In genomic region chr16:46790599-46791270, GRCh38 we compare ENCODE assay signal across 9 cellular contexts. TPM values are rescaled to one million over a fixed set of nuclear protein-coding genes. Genes with fewer than 3 reads are reported as not detected.
DNase-seq lines count a peak whose midpoint lies in the region; ATAC-seq, FAIRE-seq and TF ChIP-seq lines count a peak whose summit lies in the region.
"Had no signal": no experiment of that assay in that cellular context is flagged by ENCODE, and none has a peak within 500 bp of the region (broad histone marks: within the 10 kb centered on the region; RNA-seq: fewer than 3 reads in every experiment).

No MANE protein-coding gene starts in this region.

- POLR2A ChIA-PET in A673 (lab: Charles Lee; ENCODE audit: low non-redundant PET): no interaction called here

- H3K27ac Mint-ChIP-seq in activated naive CD8-positive, alpha-beta T cell treated with anti-CD3 and anti-CD28 coated beads for 36 hours: peak overlapping the region; percentile 39

- peak overlapping the region; percentile 27 for H3K27ac ChIP-seq in A673 (ENCODE audit: low read depth, low read length, poor library complexity, severe bottlenecking)
- H3K27ac ChIP-seq in keratinocyte (ENCODE audit: control insufficient read depth, insufficient read depth, low read length): no peak overlapping the region

- peaks cover 10% of the 10 kb centered on the region for H3K9me3 ChIP-seq in A673 (ENCODE audit: low read depth, low read length, poor library complexity, severe bottlenecking)
- H3K9me3 ChIP-seq in keratinocyte (ENCODE audit: control insufficient read depth, low read depth, low read length): no peaks in the 10 kb centered on the region

- peaks cover 27% of the 10 kb centered on the region for H3K36me3 Mint-ChIP-seq in activated naive CD8-positive, alpha-beta T cell treated with anti-CD3 and anti-CD28 coated beads for 36 hours

- peaks cover 16% of the 10 kb centered on the region for H3K4me1 Mint-ChIP-seq in activated naive CD8-positive, alpha-beta T cell treated with anti-CD3 and anti-CD28 coated beads for 36 hours

- peak overlapping the region; percentile 76 for H3K4me3 Mint-ChIP-seq in activated naive CD8-positive, alpha-beta T cell treated with anti-CD3 and anti-CD28 coated beads for 36 hours

- no peaks in the 10 kb centered on the region for H3K79me2 ChIP-seq in keratinocyte (ENCODE audit: control insufficient read depth, insufficient read depth, low read length)

- H3K9ac ChIP-seq in keratinocyte (ENCODE audit: control insufficient read depth, extremely low read depth, insufficient read depth, low read length): peak overlapping the region; percentile 72

- FAIRE-seq in keratinocyte (lab: Jason Lieb, UNC) (peak; percentile 80), urothelium cell line (lab: Jason Lieb, UNC) (no peak)

- peak overlapping the region; percentile 58 for H3K4me3 ChIP-seq in A673 (ENCODE audit: low read depth, low read length, poor library complexity, severe bottlenecking)
- peak overlapping the region; percentile 74 for H3K4me3 ChIP-seq in GM12865 (ENCODE audit: low read depth, low read length)
- peak overlapping the region in 2 of 3 experiments; percentile 63 to 76 for H3K4me3 ChIP-seq in keratinocyte (ENCODE audit: control insufficient read depth in 2 of 3, extremely low read depth in 1 of 3, insufficient read depth in 2 of 3, low read depth in 1 of 3, low read length in 3 of 3)

- ATAC-seq in HG03439 (IDR thresholded peaks at IDR 0.05; ENCODE audit: unreplicated experiment) (no peak), GM19351 (IDR thresholded peaks at IDR 0.05; ENCODE audit: unreplicated experiment) (no peak), GM19455 (IDR thresholded peaks at IDR 0.05; ENCODE audit: unreplicated experiment) (no peak)

- CTCF ChIA-PET in A673 (lab: Charles Lee): no interaction called here

- BruUV-seq in A673 (replicated peaks; lab: Mats Ljungman, UMichigan): no TSS peak

- H3K9me1 ChIP-seq in keratinocyte (ENCODE audit: control insufficient read depth, extremely low read depth, insufficient read depth, low read length): no peaks in the 10 kb centered on the region

- H3K4me1 ChIP-seq in A673 (ENCODE audit: insufficient read depth, low read length, poor library complexity, severe bottlenecking) (no peaks in the 10 kb centered on the region), keratinocyte (ENCODE audit: control insufficient read depth, extremely low read depth, insufficient read depth, low read length) (peaks cover 5% of the 10 kb centered on the region)

- dilution Hi-C loops in keratinocyte (cut with MboI; ENCODE audit: extremely low pct_ligation_motif_present, low sequenced_read_pairs): loop anchor here (5.0 kb wide), 1 partner anchor 53 kb away; no protein-coding TSS in a partner anchor

- no peaks in the 10 kb centered on the region for H3K27me3 Mint-ChIP-seq in activated naive CD8-positive, alpha-beta T cell treated with anti-CD3 and anti-CD28 coated beads for 36 hours

- H2AFZ ChIP-seq in keratinocyte (ENCODE audit: control insufficient read depth, low read length): peak overlapping the region; percentile 94

- H3K36me3 ChIP-seq in A673 (ENCODE audit: insufficient read depth, low read length, poor library complexity, severe bottlenecking): no peaks in the 10 kb centered on the region
- no peaks in the 10 kb centered on the region for H3K36me3 ChIP-seq in keratinocyte (ENCODE audit: control insufficient read depth in 2 of 2, extremely low read depth in 1 of 2, insufficient read depth in 2 of 2, low read length in 2 of 2)

- peaks cover 19% of the 10 kb centered on the region for H3K9me3 Mint-ChIP-seq in activated naive CD8-positive, alpha-beta T cell treated with anti-CD3 and anti-CD28 coated beads for 36 hours

- H4K20me1 ChIP-seq in keratinocyte (ENCODE audit: control insufficient read depth, extremely low read depth, insufficient read depth, low read length): no peaks in the 10 kb centered on the region

- TF ChIP-seq CTCF in A673 (conservative IDR thresholded peaks at IDR 0.05; ENCODE audit: low read depth, low read length) (no peak), GM12865 (IDR thresholded peaks at IDR 0.05; ENCODE audit: insufficient read depth, low read depth, low read length, missing control alignments) (no peak), keratinocyte (optimal IDR thresholded peaks at IDR 0.05 in 1 of 3, IDR thresholded peaks at IDR 0.05 in 1 of 3, conservative IDR thresholded peaks at IDR 0.05 in 1 of 3; ENCODE audit: extremely low read depth in 1 of 3, insufficient read depth in 2 of 3, low read length in 3 of 3) (no peak)

- DNase-seq in A673 (ENCODE audit: low spot score) (peak; percentile 7), GM12865 (ENCODE audit: low read depth) (no peak), keratinocyte (ENCODE audit: low read depth, low spot score) (no peak), urothelium cell line (ENCODE audit: low spot score) (no peak)
- no peak for DNase-seq in activated naive CD8-positive, alpha-beta T cell treated with anti-CD3 and anti-CD28 coated beads for 36 hours
- DNase-seq: NCI-H2081 treated with DMSO at 0.1 percent for 48 hours had no signal

- H3K4me2 ChIP-seq in keratinocyte (ENCODE audit: control insufficient read depth, extremely low read depth, insufficient read depth, low read depth, low read length): peak overlapping the region; percentile 81

- H3K27me3 ChIP-seq in A673 (replicated peaks; ENCODE audit: insufficient read depth, low read depth, low read length, poor library complexity) (no peaks in the 10 kb centered on the region), keratinocyte (ENCODE audit: control insufficient read depth, extremely low read depth, insufficient read depth, low read length) (no peaks in the 10 kb centered on the region)

- intact Hi-C loops in A673 (cut with micrococcal nuclease; ENCODE audit: unreplicated experiment): loop anchor here (10.0 kb wide), 1 partner anchor 106 kb away; the partner anchor contains the start of genes ORC6 and VPS35

RNA-seq across cellular contexts. Expression of gene C16orf87, which starts 40.2 kb away (rescaled TPM):
- 27.1 and 30.5 TPM in 2 replicates for total RNA-seq in A673 (2021)
- 10 to 100 TPM; 16.5 to 17.9 TPM for total RNA-seq in activated naive CD8-positive, alpha-beta T cell treated with anti-CD3 and anti-CD28 coated beads for 36 hours
- 6.7 to 10.2 TPM (median 7.0 TPM) in 3 replicates for polyA plus RNA-seq in keratinocyte
- polyA plus RNA-seq in keratinocyte (2011; ENCODE audit: low read depth): 2.1 TPM
- 5.9 and 8.7 TPM in 2 replicates for polyA plus RNA-seq in keratinocyte (2011; cell fraction: cytosol; rRNA removed)
- 4.0 and 6.8 TPM in 2 replicates for polyA plus RNA-seq in keratinocyte (2011; cell fraction: nucleus; rRNA removed)
- polyA plus RNA-seq in keratinocyte (2012; ENCODE audit: low replicate concordance): 6.6 and 8.0 TPM in 2 replicates
- polyA minus RNA-seq in keratinocyte: 1.2 to 5.2 TPM (median 2.5 TPM) in 3 replicates
- 4.2 TPM for polyA minus RNA-seq in keratinocyte (2011; cell fraction: cytosol; rRNA and poly(A)+ RNA removed)
- polyA minus RNA-seq in keratinocyte (2011; cell fraction: nucleus; rRNA and poly(A)+ RNA removed): 1.6 and 3.1 TPM in 2 replicates

RNA-seq across cellular contexts. Expression of gene MYLK3, which starts 42.6 kb away (rescaled TPM):
- total RNA-seq in A673 (2021): 0.77 and 1.0 TPM in 2 replicates
- total RNA-seq in activated naive CD8-positive, alpha-beta T cell treated with anti-CD3 and anti-CD28 coated beads for 36 hours: under 1 TPM; 0.33 to 0.54 TPM
- 0.03 to 0.04 TPM in 2 of 3 replicates, not detected in the other for polyA plus RNA-seq in keratinocyte
- not detected for polyA plus RNA-seq in keratinocyte (2011; ENCODE audit: low read depth)
- 0.01 TPM in 1 of 2 replicates, not detected in the other for polyA plus RNA-seq in keratinocyte (2011; cell fraction: cytosol; rRNA removed)
- 0.11 and 0.12 TPM in 2 replicates for polyA plus RNA-seq in keratinocyte (2011; cell fraction: nucleus; rRNA removed)
- not detected in 2 replicates for polyA plus RNA-seq in keratinocyte (2012; ENCODE audit: low replicate concordance)
- 0.29 TPM in 1 of 3 replicates, not detected in the others for polyA minus RNA-seq in keratinocyte
- not detected for polyA minus RNA-seq in keratinocyte (2011; cell fraction: cytosol; rRNA and poly(A)+ RNA removed)
- polyA minus RNA-seq in keratinocyte (2011; cell fraction: nucleus; rRNA and poly(A)+ RNA removed): not detected in 2 replicates
